Comparison of ENCODE assay signal across 25 cellular contexts in the genomic region with DNA sequence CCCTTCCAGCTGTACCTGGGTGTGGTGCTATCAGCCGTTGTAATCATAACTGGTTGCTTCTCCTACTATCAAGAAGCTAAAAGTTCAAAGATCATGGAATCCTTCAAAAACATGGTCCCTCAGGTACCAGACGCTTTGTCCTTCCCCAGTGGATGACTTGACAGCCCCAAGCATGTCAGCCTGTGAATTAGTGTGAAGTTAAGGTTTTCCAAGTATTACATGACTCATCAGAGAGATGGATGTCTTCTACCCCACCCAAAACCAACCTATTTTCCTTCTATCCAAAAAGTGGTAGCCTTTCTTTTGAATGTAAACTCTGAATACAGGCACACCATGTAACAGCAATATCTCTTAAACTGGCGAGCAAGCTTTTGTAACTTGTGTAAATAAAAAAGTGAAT. TPM values are rescaled to one million over a fixed set of nuclear protein-coding genes. Genes with fewer than 3 reads are reported as not detected.
DNase-seq lines count a peak whose midpoint lies in the region; ATAC-seq and TF ChIP-seq lines count a peak whose summit lies in the region.
"Had no signal": no experiment of that assay in that cellular context is flagged by ENCODE, and none has a peak within 500 bp of the region (broad histone marks: within the 10 kb centered on the region; RNA-seq: fewer than 3 reads in every experiment).

No MANE protein-coding gene starts in this region.

- peaks cover 86% of the 10 kb centered on the region for H3K4me1 Mint-ChIP-seq in activated naive CD4-positive, alpha-beta T cell treated with anti-CD3 and anti-CD28 coated beads, Interleukin-2, amount 50 U/mL, for 24 hours
- H3K4me1 Mint-ChIP-seq in activated T-helper 1 cell treated with anti-CD3 and anti-CD28 coated beads, Interleukin-12 subunit alpha, Interleukin-12 subunit beta, Interleukin-2, Interleukin-4 antibody, amounts not matched to agents 30 ng/mL and 10 ng/mL and 1 ng/mL, durations not matched to agents 14 hours and 24 hours and 36 hours (ENCODE audit: low read depth), result peaks cover 72% of the 10 kb centered on the region
- H3K4me1 Mint-ChIP-seq in glutamatergic neuron (ENCODE audit: low read depth, unreplicated experiment), result peaks cover 4% of the 10 kb centered on the region
- H3K4me1 Mint-ChIP-seq: H9, nephron progenitor cell had no signal

- H3K4me2 ChIP-seq in KMS-11, result peak overlapping the region; percentile 86
- H3K4me2 ChIP-seq: SK-N-SH had no signal

- H3K9me3 Mint-ChIP-seq in activated naive CD4-positive, alpha-beta T cell treated with anti-CD3 and anti-CD28 coated beads, Interleukin-2, amount 50 U/mL, for 24 hours, result no peaks in the 10 kb centered on the region
- no peaks in the 10 kb centered on the region for H3K9me3 Mint-ChIP-seq in activated naive CD4-positive, alpha-beta T cell treated with anti-CD3 and anti-CD28 coated beads, Interleukin-2, amount 50 U/mL, for 72 hours
- H3K9me3 Mint-ChIP-seq in activated T-helper 1 cell treated with anti-CD3 and anti-CD28 coated beads, Interleukin-12 subunit alpha, Interleukin-12 subunit beta, Interleukin-2, Interleukin-4 antibody, amounts not matched to agents 30 ng/mL and 10 ng/mL and 1 ng/mL, durations not matched to agents 14 hours and 24 hours and 36 hours, result no peaks in the 10 kb centered on the region
- no peaks in the 10 kb centered on the region for H3K9me3 Mint-ChIP-seq in glutamatergic neuron (ENCODE audit: unreplicated experiment)
- H3K9me3 Mint-ChIP-seq: nephron progenitor cell; stimulated activated memory B cell treated with anti-CD40 and anti-IgM and Interleukin-4, amounts not matched to agents 10 μg/mL and 1 μg/mL and 100 μg/mL, for 72 hours had no signal

- no peak overlapping the region for H2AFZ ChIP-seq in KMS-11 (ENCODE audit: low read depth)

- no peaks in the 10 kb centered on the region; the same call in 1 of the 2 replicates for H4K20me1 ChIP-seq in KMS-11 (ENCODE audit: insufficient read depth)

- peaks cover 99% of the 10 kb centered on the region for H3K4me1 ChIP-seq in KMS-11 (ENCODE audit: low read depth, poor library complexity, severe bottlenecking)

- peak overlapping the region; percentile 87 for H3K27ac Mint-ChIP-seq in activated naive CD4-positive, alpha-beta T cell treated with anti-CD3 and anti-CD28 coated beads, Interleukin-2, amount 50 U/mL, for 24 hours
- peak overlapping the region in 1 of 2 donors; percentile 18 for H3K27ac Mint-ChIP-seq in activated naive CD4-positive, alpha-beta T cell treated with anti-CD3 and anti-CD28 coated beads, Interleukin-2, amount 50 U/mL, for 72 hours
- H3K27ac Mint-ChIP-seq in activated T-helper 1 cell treated with anti-CD3 and anti-CD28 coated beads, Interleukin-12 subunit alpha, Interleukin-12 subunit beta, Interleukin-2, Interleukin-4 antibody, amounts not matched to agents 30 ng/mL and 10 ng/mL and 1 ng/mL, durations not matched to agents 14 hours and 24 hours and 36 hours, result peak overlapping the region; percentile 79
- H3K27ac Mint-ChIP-seq in glutamatergic neuron (ENCODE audit: unreplicated experiment), result peak overlapping the region; percentile 26
- H3K27ac Mint-ChIP-seq: H9; stimulated activated memory B cell treated with anti-CD40 and anti-IgM and Interleukin-4, amounts not matched to agents 10 μg/mL and 1 μg/mL and 100 μg/mL, for 72 hours had no signal

- H3K4me3 Mint-ChIP-seq in activated naive CD4-positive, alpha-beta T cell treated with anti-CD3 and anti-CD28 coated beads, Interleukin-2, amount 50 U/mL, for 24 hours, result no peak overlapping the region
- peak overlapping the region; percentile 16 for H3K4me3 Mint-ChIP-seq in activated T-helper 1 cell treated with anti-CD3 and anti-CD28 coated beads, Interleukin-12 subunit alpha, Interleukin-12 subunit beta, Interleukin-2, Interleukin-4 antibody, amounts not matched to agents 30 ng/mL and 10 ng/mL and 1 ng/mL, durations not matched to agents 14 hours and 24 hours and 36 hours
- H3K4me3 Mint-ChIP-seq in glutamatergic neuron (ENCODE audit: unreplicated experiment), result no peak overlapping the region
- H3K4me3 Mint-ChIP-seq: H9; nephron progenitor cell; stimulated activated memory B cell treated with anti-CD40 and anti-IgM and Interleukin-4, amounts not matched to agents 10 μg/mL and 1 μg/mL and 100 μg/mL, for 72 hours had no signal

- peaks cover 41% of the 10 kb centered on the region for H3K36me3 ChIP-seq in KMS-11 (ENCODE audit: insufficient read depth)

- peaks cover 27% of the 10 kb centered on the region for H3K36me3 Mint-ChIP-seq in activated naive CD4-positive, alpha-beta T cell treated with anti-CD3 and anti-CD28 coated beads, Interleukin-2, amount 50 U/mL, for 24 hours
- H3K36me3 Mint-ChIP-seq in activated naive CD4-positive, alpha-beta T cell treated with anti-CD3 and anti-CD28 coated beads, Interleukin-2, amount 50 U/mL, for 72 hours, result peaks cover 39 to 51% of the 10 kb centered on the region in 2 donors
- peaks cover 67% of the 10 kb centered on the region for H3K36me3 Mint-ChIP-seq in activated T-helper 1 cell treated with anti-CD3 and anti-CD28 coated beads, Interleukin-12 subunit alpha, Interleukin-12 subunit beta, Interleukin-2, Interleukin-4 antibody, amounts not matched to agents 30 ng/mL and 10 ng/mL and 1 ng/mL, durations not matched to agents 14 hours and 24 hours and 36 hours (ENCODE audit: low read depth)
- H3K36me3 Mint-ChIP-seq in glutamatergic neuron (ENCODE audit: unreplicated experiment), result peaks cover 13% of the 10 kb centered on the region

- ATAC-seq in activated naive CD4-positive, alpha-beta T cell treated with anti-CD3 and anti-CD28 coated beads, Interleukin-2, amount 50 U/mL, for 72 hours, result no peak
- ATAC-seq in HG03108 (IDR thresholded peaks at IDR 0.05; ENCODE audit: unreplicated experiment), result no peak
- ATAC-seq: PC-3; stimulated activated memory B cell treated with anti-CD40 and anti-IgM and Interleukin-4, amounts not matched to agents 10 μg/mL and 1 μg/mL and 100 μg/mL, for 72 hours; upper lobe of right lung had no signal

- no peak overlapping the region for H3K9ac ChIP-seq in KMS-11
- H3K9ac ChIP-seq: SK-N-SH had no signal

- peak overlapping the region; percentile 60; the same call in 1 of the 2 replicates for H3K27ac ChIP-seq in KMS-11
- no peak overlapping the region for H3K27ac ChIP-seq in caudate nucleus (ENCODE audit: low read depth, low read length)
- H3K27ac ChIP-seq: suprapubic skin, upper lobe of right lung had no signal

- H3K79me2 ChIP-seq in KMS-11 (ENCODE audit: insufficient read depth, low read depth), result peaks cover 69% of the 10 kb centered on the region

- H3K27me3 ChIP-seq in KMS-11 (ENCODE audit: insufficient read depth, low read depth), result no peaks in the 10 kb centered on the region
- H3K27me3 ChIP-seq: suprapubic skin, upper lobe of right lung had no signal

- TF ChIP-seq CTCF in KMS-11 (conservative IDR thresholded peaks at IDR 0.05; ENCODE audit: low read depth, low read length), result no peak
- no peak for TF ChIP-seq CTCF in glutamatergic neuron (IDR thresholded peaks at IDR 0.05; ENCODE audit: partially characterized antibody, unreplicated experiment)

- no peak for DNase-seq in activated naive CD4-positive, alpha-beta T cell treated with anti-CD3 and anti-CD28 coated beads, Interleukin-2, amount 50 U/mL, for 72 hours (ENCODE audit: low spot score in 2 of 2)
- no peak for DNase-seq in activated T-helper 1 cell treated with anti-CD3 and anti-CD28 coated beads, Interleukin-12 subunit alpha, Interleukin-12 subunit beta, Interleukin-2, Interleukin-4 antibody, amounts not matched to agents 30 ng/mL and 10 ng/mL and 1 ng/mL, durations not matched to agents 14 hours and 24 hours and 36 hours (ENCODE audit: low spot score)
- DNase-seq in glutamatergic neuron, result no peak
- DNase-seq in H4 (ENCODE audit: low spot score), result no peak
- no peak for DNase-seq in caudate nucleus (lab: John Stamatoyannopoulos, UW)
- DNase-seq: activated CD4-positive, alpha-beta T cell treated with anti-CD3 and anti-CD28 coated beads for 48 hours; Caco-2; cerebellar nuclear complex; dermis blood vessel endothelial cell; foreskin melanocyte; H9; MV-4-11; NCI-H1436; NCI-H2081; NCI-H2227 treated with DMSO at 0.1 percent for 48 hours; NCI-H69; nephron progenitor cell; PC-3; SK-N-SH; upper lobe of right lung had no signal

- intact Hi-C loops in activated T-helper 1 cell treated with anti-CD3 and anti-CD28 coated beads, Interleukin-12 subunit alpha, Interleukin-12 subunit beta, Interleukin-2, Interleukin-4 antibody, amounts not matched to agents 30 ng/mL and 10 ng/mL and 1 ng/mL, durations not matched to agents 14 hours and 24 hours and 36 hours (cut with micrococcal nuclease), result no loop called here

- no peaks in the 10 kb centered on the region for H3K27me3 Mint-ChIP-seq in activated naive CD4-positive, alpha-beta T cell treated with anti-CD3 and anti-CD28 coated beads, Interleukin-2, amount 50 U/mL, for 24 hours
- no peaks in the 10 kb centered on the region for H3K27me3 Mint-ChIP-seq in activated T-helper 1 cell treated with anti-CD3 and anti-CD28 coated beads, Interleukin-12 subunit alpha, Interleukin-12 subunit beta, Interleukin-2, Interleukin-4 antibody, amounts not matched to agents 30 ng/mL and 10 ng/mL and 1 ng/mL, durations not matched to agents 14 hours and 24 hours and 36 hours (ENCODE audit: insufficient read depth)
- no peaks in the 10 kb centered on the region for H3K27me3 Mint-ChIP-seq in glutamatergic neuron (ENCODE audit: unreplicated experiment)
- H3K27me3 Mint-ChIP-seq: stimulated activated memory B cell treated with anti-CD40 and anti-IgM and Interleukin-4, amounts not matched to agents 10 μg/mL and 1 μg/mL and 100 μg/mL, for 72 hours had no signal

- H3K4me3 ChIP-seq in KMS-11 (IDR thresholded peaks at IDR 0.05; ENCODE audit: insufficient read depth, low read depth, low read length), result no peak overlapping the region
- H3K4me3 ChIP-seq: suprapubic skin, upper lobe of right lung had no signal

RNA-seq across cellular contexts. Expression of gene ATP1A1, which starts 15.1 kb away (rescaled TPM):
- total RNA-seq in activated naive CD4-positive, alpha-beta T cell treated with anti-CD3 and anti-CD28 coated beads, Interleukin-2, amount 50 U/mL, for 72 hours, result 100 to 1,000 TPM; 220 to 337 TPM
- total RNA-seq in activated T-helper 1 cell treated with anti-CD3 and anti-CD28 coated beads, Interleukin-12 subunit alpha, Interleukin-12 subunit beta, Interleukin-2, Interleukin-4 antibody, amounts not matched to agents 30 ng/mL and 10 ng/mL and 1 ng/mL, durations not matched to agents 14 hours and 24 hours and 36 hours, result 238 and 240 TPM in 2 replicates
- 78.4 TPM for total RNA-seq in glutamatergic neuron (ENCODE audit: unreplicated experiment)
- 17.7 and 30.8 TPM in 2 replicates for total RNA-seq in H4 (2014; rRNA removed; shearing (Covaris generic))
